ENCODE assay signal across 17 cellular contexts in genomic region chr19:41134616-41135015, GRCh38. TPM values are rescaled to one million over a fixed set of nuclear protein-coding genes. Genes with fewer than 3 reads are reported as not detected.
DNase-seq lines count a peak whose midpoint lies in the region; ATAC-seq and TF ChIP-seq lines count a peak whose summit lies in the region.
"Had no signal": no experiment of that assay in that cellular context is flagged by ENCODE, and none has a peak within 500 bp of the region (broad histone marks: within the 10 kb centered on the region; RNA-seq: fewer than 3 reads in every experiment).

No MANE protein-coding gene starts in this region.

- H3K4me3 Mint-ChIP-seq in activated T-cell treated with anti-CD3 and anti-CD28 coated beads, Interleukin-2, amount 50 U/mL, for 72 hours = peak overlapping the region; percentile 88 to 89
- H3K4me3 Mint-ChIP-seq in activated CD8-positive, alpha-beta T cell treated with anti-CD3 and anti-CD28 coated beads, Interleukin-2, amount 10 ng/mL, durations not matched to agents 7 days and 5 days = peak overlapping the region; percentile 82
- H3K4me3 Mint-ChIP-seq in memory B cell = peak overlapping the region; percentile 64

- ATAC-seq in activated T-cell treated with anti-CD3 and anti-CD28 coated beads, Interleukin-2, amount 50 U/mL, for 72 hours (replicated peaks in 1 of 2) = no peak
- ATAC-seq in activated CD8-positive, alpha-beta T cell treated with anti-CD3 and anti-CD28 coated beads, Interleukin-2, amount 10 ng/mL, durations not matched to agents 7 days and 5 days = no peak
- ATAC-seq in memory B cell (ENCODE audit: low read depth) = no peak
- no peak for ATAC-seq in GM21825 (IDR thresholded peaks at IDR 0.05; ENCODE audit: unreplicated experiment)

- CTCF ChIA-PET in activated CD8-positive, alpha-beta T cell treated with anti-CD3 and anti-CD28 coated beads, Interleukin-2, amount 10 ng/mL, durations not matched to agents 7 days and 5 days (lab: Charles Lee) = no interaction called here

- peaks cover 7% of the 10 kb centered on the region for H3K27me3 Mint-ChIP-seq in activated T-cell treated with anti-CD3 and anti-CD28 coated beads, Interleukin-2, amount 50 U/mL, for 72 hours (ENCODE audit: low read depth)
- peaks cover 27% of the 10 kb centered on the region for H3K27me3 Mint-ChIP-seq in activated CD8-positive, alpha-beta T cell treated with anti-CD3 and anti-CD28 coated beads, Interleukin-2, amount 10 ng/mL, durations not matched to agents 7 days and 5 days (ENCODE audit: low read depth)
- peaks cover 32% of the 10 kb centered on the region for H3K27me3 Mint-ChIP-seq in memory B cell

- H3K27me3 ChIP-seq in suprapubic skin = no peaks in the 10 kb centered on the region
- H3K27me3 ChIP-seq: vagina had no signal

- TF ChIP-seq POLR2A in suprapubic skin (IDR thresholded peaks at IDR 0.05) = no peak

- no peak for TF ChIP-seq CTCF in suprapubic skin (IDR thresholded peaks at IDR 0.05)

- no peak overlapping the region for H3K27ac ChIP-seq in suprapubic skin
- H3K27ac ChIP-seq: GM23248, KMS-11, prostate gland, vagina had no signal

- peaks cover 24% of the 10 kb centered on the region for H3K4me1 ChIP-seq in suprapubic skin
- H3K4me1 ChIP-seq: prostate gland had no signal

- no peaks in the 10 kb centered on the region for H3K9me3 Mint-ChIP-seq in activated T-cell treated with anti-CD3 and anti-CD28 coated beads, Interleukin-2, amount 50 U/mL, for 72 hours
- no peaks in the 10 kb centered on the region for H3K9me3 Mint-ChIP-seq in activated CD8-positive, alpha-beta T cell treated with anti-CD3 and anti-CD28 coated beads, Interleukin-2, amount 10 ng/mL, durations not matched to agents 7 days and 5 days (ENCODE audit: insufficient read depth)
- H3K9me3 Mint-ChIP-seq in memory B cell = no peaks in the 10 kb centered on the region

- WGBS in suprapubic skin = 60% methylated on average over 16 of the region's 20 CpGs

- no peaks in the 10 kb centered on the region for H3K36me3 Mint-ChIP-seq in activated T-cell treated with anti-CD3 and anti-CD28 coated beads, Interleukin-2, amount 50 U/mL, for 72 hours (ENCODE audit: insufficient read depth in 2 of 2)
- no peaks in the 10 kb centered on the region for H3K36me3 Mint-ChIP-seq in activated CD8-positive, alpha-beta T cell treated with anti-CD3 and anti-CD28 coated beads, Interleukin-2, amount 10 ng/mL, durations not matched to agents 7 days and 5 days (ENCODE audit: low read depth)
- peaks cover 3% of the 10 kb centered on the region for H3K36me3 Mint-ChIP-seq in memory B cell

- peaks cover 12% of the 10 kb centered on the region for H3K4me1 Mint-ChIP-seq in activated T-cell treated with anti-CD3 and anti-CD28 coated beads, Interleukin-2, amount 50 U/mL, for 72 hours (ENCODE audit: low read depth)
- H3K4me1 Mint-ChIP-seq in activated CD8-positive, alpha-beta T cell treated with anti-CD3 and anti-CD28 coated beads, Interleukin-2, amount 10 ng/mL, durations not matched to agents 7 days and 5 days (ENCODE audit: low read depth) = peaks cover 19% of the 10 kb centered on the region
- H3K4me1 Mint-ChIP-seq in memory B cell = peaks cover 4% of the 10 kb centered on the region

- POLR2A ChIA-PET in activated CD8-positive, alpha-beta T cell treated with anti-CD3 and anti-CD28 coated beads, Interleukin-2, amount 10 ng/mL, durations not matched to agents 7 days and 5 days (lab: Charles Lee) = interaction anchor here (1.0 kb wide), 1 partner anchor 323 kb away, joined by 3 read pairs; no protein-coding TSS in a partner anchor

- no peaks in the 10 kb centered on the region for H3K9me3 ChIP-seq in suprapubic skin
- H3K9me3 ChIP-seq: prostate gland, SK-N-SH, vagina had no signal

- peak overlapping the region; percentile 55 for H3K4me3 ChIP-seq in suprapubic skin
- H3K4me3 ChIP-seq: GM12878 had no signal

- no peak for DNase-seq in activated T-cell treated with anti-CD3 and anti-CD28 coated beads, Interleukin-2, amount 50 U/mL, for 72 hours
- DNase-seq in activated T-cell treated with anti-CD3 and anti-CD28 coated beads for 4 hours (no peak), memory B cell (ENCODE audit: low spot score in 2 of 2) (no peak), suprapubic skin (ENCODE audit: low spot score in 2 of 2) (no peak), activated gamma-delta T cell treated with Interleukin-2 at 50 U/mL for 16 hours (no peak), NCI-H748 (lab: John Stamatoyannopoulos, UW; ENCODE audit: unreplicated experiment) (no peak)
- no peak for DNase-seq in activated CD8-positive, alpha-beta T cell treated with anti-CD3 and anti-CD28 coated beads, Interleukin-2, amount 10 ng/mL, durations not matched to agents 7 days and 5 days
- DNase-seq: amniotic stem cell, GM23248, NCI-H82, SK-N-SH had no signal

- no peak for TF ChIP-seq EP300 in suprapubic skin (IDR thresholded peaks at IDR 0.05)

- H3K27ac Mint-ChIP-seq in activated T-cell treated with anti-CD3 and anti-CD28 coated beads, Interleukin-2, amount 50 U/mL, for 72 hours = no peak overlapping the region
- H3K27ac Mint-ChIP-seq in activated CD8-positive, alpha-beta T cell treated with anti-CD3 and anti-CD28 coated beads, Interleukin-2, amount 10 ng/mL, durations not matched to agents 7 days and 5 days = peak overlapping the region; percentile 34
- no peak overlapping the region for H3K27ac Mint-ChIP-seq in memory B cell

- H3K36me3 ChIP-seq in suprapubic skin = no peaks in the 10 kb centered on the region
- H3K36me3 ChIP-seq: prostate gland, vagina had no signal

RNA-seq across cellular contexts. Expression of gene CYP2F1, which starts 20.4 kb away (rescaled TPM):
- not detected for total RNA-seq in activated T-cell treated with anti-CD3 and anti-CD28 coated beads, Interleukin-2, amount 50 U/mL, for 72 hours
- not detected for total RNA-seq in activated CD8-positive, alpha-beta T cell treated with anti-CD3 and anti-CD28 coated beads, Interleukin-2, amount 10 ng/mL, durations not matched to agents 7 days and 5 days
- total RNA-seq in suprapubic skin = not detected
- total RNA-seq: GM12878, GM23248, left lobe of liver, vagina had no signal

RNA-seq across cellular contexts. Expression of gene CYP2A13, which starts 46.4 kb away (rescaled TPM):
- total RNA-seq in activated T-cell treated with anti-CD3 and anti-CD28 coated beads, Interleukin-2, amount 50 U/mL, for 72 hours = not detected
- total RNA-seq in activated CD8-positive, alpha-beta T cell treated with anti-CD3 and anti-CD28 coated beads, Interleukin-2, amount 10 ng/mL, durations not matched to agents 7 days and 5 days = not detected
- total RNA-seq in suprapubic skin = not detected
- total RNA-seq: GM12878, GM23248, prostate gland, vagina had no signal

RNA-seq across cellular contexts. Expression of gene CYP2S1, which starts 58.4 kb away (rescaled TPM):
- 1 to 10 TPM in 1 of 2 donors, under 1 TPM in 1; 0.35 to 1.2 TPM for total RNA-seq in activated T-cell treated with anti-CD3 and anti-CD28 coated beads, Interleukin-2, amount 50 U/mL, for 72 hours
- total RNA-seq in activated CD8-positive, alpha-beta T cell treated with anti-CD3 and anti-CD28 coated beads, Interleukin-2, amount 10 ng/mL, durations not matched to agents 7 days and 5 days = under 1 TPM; 0.83 to 0.95 TPM
- total RNA-seq in suprapubic skin = 1 to 10 TPM; 1.8 to 6.5 (median 2.5) TPM
- total RNA-seq: GM23248 had no signal
